18 cellular contexts compared by ENCODE assay signal in the genomic region with DNA sequence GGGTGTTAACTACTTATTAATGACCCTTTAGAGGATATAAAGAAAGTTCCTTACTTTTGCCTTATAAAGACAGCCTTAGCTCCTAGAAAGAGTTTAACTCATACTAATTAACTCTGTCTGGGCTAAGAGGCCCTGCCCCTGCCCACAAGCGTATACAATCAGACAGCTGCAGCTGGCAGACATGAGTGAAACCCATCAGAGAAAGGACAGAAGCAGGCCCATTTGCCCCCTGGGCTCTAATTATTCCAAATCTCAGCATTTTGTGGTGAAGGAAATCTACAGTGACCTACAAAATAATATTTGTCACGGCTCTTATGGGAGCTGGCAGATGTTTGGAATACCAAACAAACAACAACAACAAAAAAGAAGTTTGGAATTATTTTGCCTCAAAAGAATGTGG.
"Had no signal": no experiment of that assay in that cellular context is flagged by ENCODE, and none has a peak within 500 bp of the region (broad histone marks: within the 10 kb centered on the region; RNA-seq: fewer than 3 reads in every experiment).

No MANE protein-coding gene starts in this region.

- DNase-seq: IMR-90, Karpas-422, KG1, MM.1S, NCI-H1048, NCI-H1105, NCI-H1436 treated with DMSO at 0.1 percent for 48 hours, NCI-H1694, NCI-H187 treated with DMSO at 0.1 percent for 48 hours, NCI-H2029 treated with DMSO at 0.1 percent for 48 hours, NCI-H2227 treated with DMSO at 0.1 percent for 48 hours, NCI-H524, NCI-H526 treated with DMSO at 0.1 percent for 48 hours, NCI-H774, SHP77 had no signal

- H3K27ac ChIP-seq: RWPE1 had no signal

- ATAC-seq: HepG2, SK-N-SH treated with all-trans-retinoic acid at 6 μM for 48 hours had no signal
